Comparison of ENCODE assay signal across 25 cellular contexts in the genomic region with DNA sequence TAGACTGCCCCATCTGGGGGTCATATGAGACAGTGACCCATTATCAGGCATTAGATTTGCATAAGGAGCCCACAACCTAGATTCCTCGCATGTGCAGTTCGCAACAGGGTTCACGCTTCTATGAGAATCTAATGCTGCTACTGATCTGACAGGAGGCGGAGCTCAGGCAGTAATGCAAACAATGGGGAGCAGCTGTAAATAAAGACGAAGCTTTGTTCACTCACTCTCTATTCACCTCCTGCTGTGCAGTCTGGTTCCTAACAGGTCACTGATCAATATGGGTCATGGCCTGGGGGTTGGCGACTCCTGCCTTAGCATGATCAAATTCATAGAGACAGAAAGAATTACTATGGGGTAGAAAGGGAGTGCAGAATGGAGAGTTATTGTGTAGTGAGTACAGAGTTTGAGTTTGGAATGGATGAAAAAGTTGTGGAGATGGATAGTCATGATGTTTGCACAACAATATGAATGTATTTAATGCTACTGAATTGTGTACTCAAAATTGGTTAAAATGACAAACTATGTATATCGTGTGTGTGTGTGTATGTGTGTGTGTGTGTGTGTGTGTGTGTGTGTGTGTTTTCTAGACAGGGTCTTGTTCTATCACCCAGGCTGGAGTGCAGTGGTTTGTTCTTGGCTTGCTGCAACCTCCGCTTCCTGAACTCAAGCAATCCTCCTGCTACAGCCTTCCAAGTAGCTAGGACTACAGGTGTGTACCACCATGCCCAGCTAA. TPM values are rescaled to one million over a fixed set of nuclear protein-coding genes. Genes with fewer than 3 reads are reported as not detected.
DNase-seq lines count a peak whose midpoint lies in the region; ATAC-seq, FAIRE-seq and TF ChIP-seq lines count a peak whose summit lies in the region.
"Had no signal": no experiment of that assay in that cellular context is flagged by ENCODE, and none has a peak within 500 bp of the region (broad histone marks: within the 10 kb centered on the region; RNA-seq: fewer than 3 reads in every experiment).

No MANE protein-coding gene starts in this region.

- RAD21 ChIA-PET in GM12878 (lab: Charles Lee; ENCODE audit: unreplicated experiment): no interaction called here

- SMC1A ChIA-PET in GM12878 (lab: Charles Lee; ENCODE audit: uncharacterized antibody, unreplicated experiment): no interaction called here

- no peak overlapping the region for H2AFZ ChIP-seq in GM12878 (ENCODE audit: control insufficient read depth, low read depth, low read length)

- no peaks in the 10 kb centered on the region for H3K79me2 ChIP-seq in GM12878 (ENCODE audit: control insufficient read depth, insufficient read depth, low read length)

- no peaks in the 10 kb centered on the region for H3K9me3 ChIP-seq in GM12878 (replicated peaks; ENCODE audit: control insufficient read depth, insufficient read depth, low read length)
- H3K9me3 ChIP-seq: BLaER1 treated with 17β-estradiol and CSF1 and Interleukin-3, amounts not matched to agents 10 nM and 100 nM; Peyer's patch; thyroid gland had no signal

- 0 out of 2 replicates have a peak overlapping the region, but pooled peaks have one; percentile 13 for H3K4me2 ChIP-seq in GM12878 (ENCODE audit: control insufficient read depth, insufficient read depth)
- H3K4me2 ChIP-seq: BLaER1 treated with 17β-estradiol and CSF1 and Interleukin-3, amounts not matched to agents 10 nM and 100 nM had no signal

- intact Hi-C loops in GM12878 (cut with micrococcal nuclease; ENCODE audit: unreplicated experiment): no loop called here

- no peaks in the 10 kb centered on the region for H4K20me1 ChIP-seq in GM12878 (ENCODE audit: control insufficient read depth, insufficient read depth)
- H4K20me1 ChIP-seq: BLaER1 treated with 17β-estradiol and CSF1 and Interleukin-3, amounts not matched to agents 10 nM and 100 nM had no signal

- H3K36me3 Mint-ChIP-seq in progenitor cell of endocrine pancreas (ENCODE audit: insufficient read depth) (peaks cover 1% of the 10 kb centered on the region), chondrocyte (ENCODE audit: low read depth) (no peaks in the 10 kb centered on the region)
- H3K36me3 Mint-ChIP-seq: natural killer cell had no signal

- in situ Hi-C loops in GM12878 (cut with MboI): no loop called here

- 53% methylated on average over 8 of the region's 8 CpGs for WGBS in GM12878 (ENCODE audit: insufficient coverage, insufficient replicate concordance, low lambda C conversion rate, missing lambda C conversion rate)

- TF ChIP-seq EP300 in GM12878 (IDR thresholded peaks at IDR 0.05; ENCODE audit: borderline replicate concordance in 1 of 2, control insufficient read depth in 1 of 2, low read depth in 2 of 2, low read length in 2 of 2): no peak

- ATAC-seq in GM12878 (no peak), GM21717 (IDR thresholded peaks at IDR 0.05; ENCODE audit: unreplicated experiment) (no peak)
- ATAC-seq: activated naive CD8-positive, alpha-beta T cell treated with anti-CD3 and anti-CD28 coated beads, Interleukin-2, amount 50 U/mL, for 24 hours; heart right ventricle; natural killer cell had no signal

- H3K4me1 ChIP-seq in GM12878 (ENCODE audit: control insufficient read depth, insufficient read depth, low read length): peaks cover 9% of the 10 kb centered on the region
- H3K4me1 ChIP-seq: heart right ventricle, Peyer's patch, SJSA1, thyroid gland had no signal

- no peaks in the 10 kb centered on the region for H3K36me3 ChIP-seq in GM12878 (ENCODE audit: control insufficient read depth in 2 of 2, insufficient read depth in 2 of 2, low read length in 1 of 2)
- H3K36me3 ChIP-seq: heart right ventricle, Peyer's patch, SJSA1, thyroid gland had no signal

- CTCF ChIA-PET in GM12878 (lab: Yijun Ruan, JAX): interaction anchor here (1.2 kb wide), 1 partner anchor 12 kb away, joined by 3 read pairs; no protein-coding TSS in a partner anchor

- H3K9me3 Mint-ChIP-seq in progenitor cell of endocrine pancreas (ENCODE audit: low read depth) (no peaks in the 10 kb centered on the region), chondrocyte (ENCODE audit: low read depth) (no peaks in the 10 kb centered on the region)
- H3K9me3 Mint-ChIP-seq: activated naive CD8-positive, alpha-beta T cell treated with anti-CD3 and anti-CD28 coated beads, Interleukin-2, amount 50 U/mL, for 24 hours; natural killer cell; T-helper 1 cell treated with Interleukin-12 subunit alpha and Interleukin-12 subunit beta and Interleukin-4 antibody, amounts not matched to agents 30 μg/mL and 1 μg/mL, for 36 hours had no signal

- H3K9ac ChIP-seq in GM12878 (ENCODE audit: control insufficient read depth, insufficient read depth, low read length): no peak overlapping the region
- H3K9ac ChIP-seq: BLaER1 treated with 17β-estradiol and CSF1 and Interleukin-3, amounts not matched to agents 10 nM and 100 nM had no signal

- no peaks in the 10 kb centered on the region for H3K27me3 ChIP-seq in GM12878 (replicated peaks in 1 of 2; ENCODE audit: control insufficient read depth in 2 of 2, insufficient read depth in 2 of 2, low read length in 1 of 2)
- H3K27me3 ChIP-seq: BLaER1 treated with 17β-estradiol and CSF1 and Interleukin-3, amounts not matched to agents 10 nM and 100 nM; Peyer's patch; SJSA1; thyroid gland had no signal

- H3K4me3 ChIP-seq in GM12878: no peak overlapping the region
- H3K4me3 ChIP-seq: BLaER1 treated with 17β-estradiol and CSF1 and Interleukin-3, amounts not matched to agents 10 nM and 100 nM; heart right ventricle; Peyer's patch; SJSA1; thyroid gland had no signal

- peak overlapping the region; percentile 71 for H3K27ac Mint-ChIP-seq in progenitor cell of endocrine pancreas
- no peak overlapping the region for H3K27ac Mint-ChIP-seq in chondrocyte (ENCODE audit: unreplicated experiment)
- H3K27ac Mint-ChIP-seq: activated naive CD8-positive, alpha-beta T cell treated with anti-CD3 and anti-CD28 coated beads, Interleukin-2, amount 50 U/mL, for 24 hours; natural killer cell; T-helper 1 cell treated with Interleukin-12 subunit alpha and Interleukin-12 subunit beta and Interleukin-4 antibody, amounts not matched to agents 30 μg/mL and 1 μg/mL, for 36 hours had no signal

- no peak overlapping the region for H3K27ac ChIP-seq in GM12878 (ENCODE audit: control insufficient read depth, insufficient read depth)
- H3K27ac ChIP-seq: BLaER1 treated with 17β-estradiol and CSF1 and Interleukin-3, amounts not matched to agents 10 nM and 100 nM; heart right ventricle; Peyer's patch; SJSA1; thyroid gland had no signal

- peaks cover 6% of the 10 kb centered on the region for H3K27me3 Mint-ChIP-seq in progenitor cell of endocrine pancreas
- H3K27me3 Mint-ChIP-seq in chondrocyte (ENCODE audit: low read depth): no peaks in the 10 kb centered on the region

- DNase-seq in NCI-H82 (lab: John Stamatoyannopoulos, UW) (peak; percentile 11), NCI-H82 treated with DMSO at 0.1 percent for 48 hours (lab: John Stamatoyannopoulos, UW; ENCODE audit: unreplicated experiment) (no peak), NCI-H146 treated with DMSO at 0.1 percent for 48 hours (lab: John Stamatoyannopoulos, UW; ENCODE audit: unreplicated experiment) (peak; percentile 87), GM12878 (ENCODE audit: low read depth, low spot score) (no peak), progenitor cell of endocrine pancreas (ENCODE audit: low spot score, unreplicated experiment) (peak; percentile 21), NCI-H187 (lab: John Stamatoyannopoulos, UW) (no peak), chondrocyte (ENCODE audit: low spot score) (no peak)
- DNase-seq: ACHN; activated CD4-positive, alpha-beta T cell treated with anti-CD3 and anti-CD28 coated beads for 48 hours; activated naive CD8-positive, alpha-beta T cell treated with anti-CD3 and anti-CD28 coated beads, Interleukin-2, amount 50 U/mL, for 24 hours; GF-D8; HCEC 1CT; heart right ventricle; natural killer cell; NCI-H1105 treated with DMSO at 0.1 percent for 48 hours; Peyer's patch; posterior cingulate gyrus; small intestine; stimulated activated naive CD4-positive, alpha-beta T cell; thyroid gland had no signal

- H3K4me3 Mint-ChIP-seq in progenitor cell of endocrine pancreas (ENCODE audit: low read depth): peak overlapping the region; percentile 4
- H3K4me3 Mint-ChIP-seq in chondrocyte (ENCODE audit: unreplicated experiment): no peak overlapping the region
- H3K4me3 Mint-ChIP-seq: activated naive CD8-positive, alpha-beta T cell treated with anti-CD3 and anti-CD28 coated beads, Interleukin-2, amount 50 U/mL, for 24 hours; natural killer cell; T-helper 1 cell treated with Interleukin-12 subunit alpha and Interleukin-12 subunit beta and Interleukin-4 antibody, amounts not matched to agents 30 μg/mL and 1 μg/mL, for 36 hours had no signal

- no TSS peak for BruUV-seq in GM12878 (replicated peaks; lab: Mats Ljungman, UMichigan)

- TF ChIP-seq POLR2A in GM12878 (IDR thresholded peaks at IDR 0.05; ENCODE audit: low read depth, low read length): no peak

- H3K4me1 Mint-ChIP-seq in progenitor cell of endocrine pancreas (ENCODE audit: low read depth) (peaks cover 13% of the 10 kb centered on the region), chondrocyte (ENCODE audit: low read depth) (no peaks in the 10 kb centered on the region)

- POLR2A ChIA-PET in GM12878 (lab: Charles Lee): interaction anchor here (0.7 kb wide), 1 partner anchor 66 kb away, joined by 3 read pairs; no protein-coding TSS in a partner anchor

- TF ChIP-seq CTCF in GM12878 (IDR thresholded peaks at IDR 0.05 in 2 of 3, conservative IDR thresholded peaks at IDR 0.05 in 1 of 3; ENCODE audit: control insufficient read depth in 2 of 3, extremely low read depth in 1 of 3, insufficient read depth in 1 of 3, low read depth in 3 of 3, low read length in 3 of 3) (no peak), progenitor cell of endocrine pancreas (IDR thresholded peaks at IDR 0.05; ENCODE audit: unreplicated experiment) (no peak), chondrocyte (IDR thresholded peaks at IDR 0.05) (no peak)

- TF ChIP-seq RAD21 in GM12878 (IDR thresholded peaks at IDR 0.05; ENCODE audit: insufficient read depth, low read depth, low read length): no peak

- FAIRE-seq in GM12878 (lab: Jason Lieb, UNC): no peak
- FAIRE-seq: HTR-8/SVneo, small intestine had no signal

RNA-seq across cellular contexts. Expression of gene BTF3L4, which starts 42.2 kb away (rescaled TPM):
- total RNA-seq in GM12878 (2013; cell fraction: nucleolus; rRNA removed): 103 TPM in 2 replicates
- total RNA-seq in GM12878 (2014; rRNA removed): 25.0 and 37.9 TPM in 2 replicates
- 55.3 and 58.2 TPM in 2 replicates for total RNA-seq in GM12878 (2014; rRNA removed; fragmentation: Illumina TruSeq; extraction: Trizol)
- total RNA-seq in GM12878 (2021): 36.3 and 36.6 TPM in 2 replicates
- 36.8 TPM for polyA plus RNA-seq in GM12878 (2011; ENCODE audit: low read depth)
- polyA plus RNA-seq in GM12878 (2011; rRNA removed): 73.6 and 119 TPM in 2 replicates
- polyA plus RNA-seq in GM12878 (2011; cell fraction: cytosol; rRNA removed): 21.0 and 28.0 TPM in 2 replicates
- polyA plus RNA-seq in GM12878 (2011; cell fraction: nucleus; rRNA removed): 20.1 and 22.8 TPM in 2 replicates
- 35.9 and 38.4 TPM in 2 replicates for polyA plus RNA-seq in GM12878 (2012)
- 76.3 and 91.5 TPM in 2 replicates for polyA plus RNA-seq in GM12878 (2014; fragmentation: Illumina TruSeq; extraction: Trizol)
- 10 to 100 TPM; 61.1 to 72.7 TPM for polyA plus RNA-seq in GM12878 (2014; fragmentation: Nextera tagmentation; extraction: Ambion mirVana)
- polyA plus RNA-seq in GM12878 (2014; rRNA removed): 39.9 and 48.8 TPM in 2 replicates
- polyA plus RNA-seq in GM12878 (2016; fragmentation: Nextera tagmentation; extraction: Ambion mirVana): 10 to 100 TPM; 72.4 to 76.9 TPM
- 29.7 and 35.6 TPM in 2 replicates for polyA minus RNA-seq in GM12878 (2011; rRNA and poly(A)+ RNA removed)
- 16.8 and 21.6 TPM in 2 replicates for polyA minus RNA-seq in GM12878 (2011; cell fraction: cytosol; rRNA and poly(A)+ RNA removed)
- 13.4 and 22.8 TPM in 2 replicates for polyA minus RNA-seq in GM12878 (2011; cell fraction: nucleus; rRNA and poly(A)+ RNA removed)
- 93.1 and 100 TPM in 2 replicates for total RNA-seq in progenitor cell of endocrine pancreas
- total RNA-seq in chondrocyte: 51.1 to 59.2 TPM (median 54.5 TPM) in 3 replicates

RNA-seq across cellular contexts. Expression of gene TXNDC12, which starts 43.3 kb away (rescaled TPM):
- 35.1 and 38.2 TPM in 2 replicates for total RNA-seq in GM12878 (2013; cell fraction: nucleolus; rRNA removed)
- 18.2 and 20.3 TPM in 2 replicates for total RNA-seq in GM12878 (2014; rRNA removed)
- total RNA-seq in GM12878 (2014; rRNA removed; fragmentation: Illumina TruSeq; extraction: Trizol): 12.5 and 14.6 TPM in 2 replicates
- total RNA-seq in GM12878 (2021): 27.4 and 29.8 TPM in 2 replicates
- polyA plus RNA-seq in GM12878 (2011; ENCODE audit: low read depth): 9.1 TPM
- polyA plus RNA-seq in GM12878 (2011; rRNA removed): 29.9 and 35.5 TPM in 2 replicates
- polyA plus RNA-seq in GM12878 (2011; cell fraction: cytosol; rRNA removed): 21.4 and 21.9 TPM in 2 replicates
- polyA plus RNA-seq in GM12878 (2011; cell fraction: nucleus; rRNA removed): 15.3 and 19.4 TPM in 2 replicates
- polyA plus RNA-seq in GM12878 (2012): 20.9 and 23.0 TPM in 2 replicates
- polyA plus RNA-seq in GM12878 (2014; fragmentation: Illumina TruSeq; extraction: Trizol): 13.2 and 14.2 TPM in 2 replicates
- polyA plus RNA-seq in GM12878 (2014; fragmentation: Nextera tagmentation; extraction: Ambion mirVana): 10 to 100 TPM in 1 of 2 experiments, 1 to 10 TPM in 1; 6.7 to 16.6 TPM
- 15.6 and 17.2 TPM in 2 replicates for polyA plus RNA-seq in GM12878 (2014; rRNA removed)
- 10 to 100 TPM; 40.3 to 41.7 TPM for polyA plus RNA-seq in GM12878 (2016; fragmentation: Nextera tagmentation; extraction: Ambion mirVana)
- polyA minus RNA-seq in GM12878 (2011; rRNA and poly(A)+ RNA removed): 10.2 and 17.3 TPM in 2 replicates
- 20.3 and 30.9 TPM in 2 replicates for polyA minus RNA-seq in GM12878 (2011; cell fraction: cytosol; rRNA and poly(A)+ RNA removed)
- 9.9 and 12.4 TPM in 2 replicates for polyA minus RNA-seq in GM12878 (2011; cell fraction: nucleus; rRNA and poly(A)+ RNA removed)
- total RNA-seq in progenitor cell of endocrine pancreas: 70.1 and 83.6 TPM in 2 replicates
- total RNA-seq in chondrocyte: 47.5 to 55.0 TPM (median 54.8 TPM) in 3 replicates

RNA-seq across cellular contexts. Expression of gene ZFYVE9, which starts 43.6 kb away (rescaled TPM):
- 25.1 and 30.9 TPM in 2 replicates for total RNA-seq in GM12878 (2013; cell fraction: nucleolus; rRNA removed)
- 5.1 and 5.3 TPM in 2 replicates for total RNA-seq in GM12878 (2014; rRNA removed)
- total RNA-seq in GM12878 (2014; rRNA removed; fragmentation: Illumina TruSeq; extraction: Trizol): 6.8 and 6.9 TPM in 2 replicates
- 4.5 and 5.1 TPM in 2 replicates for total RNA-seq in GM12878 (2021)
- 1.2 TPM for polyA plus RNA-seq in GM12878 (2011; ENCODE audit: low read depth)
- polyA plus RNA-seq in GM12878 (2011; rRNA removed): 0.41 and 0.42 TPM in 2 replicates
- polyA plus RNA-seq in GM12878 (2011; cell fraction: cytosol; rRNA removed): 0.18 and 0.19 TPM in 2 replicates
- polyA plus RNA-seq in GM12878 (2011; cell fraction: nucleus; rRNA removed): 0.18 and 0.32 TPM in 2 replicates
- 1.7 and 2.1 TPM in 2 replicates for polyA plus RNA-seq in GM12878 (2012)
- polyA plus RNA-seq in GM12878 (2014; fragmentation: Illumina TruSeq; extraction: Trizol): 4.7 and 6.5 TPM in 2 replicates
- polyA plus RNA-seq in GM12878 (2014; fragmentation: Nextera tagmentation; extraction: Ambion mirVana): under 1 TPM; 0.26 to 0.47 TPM
- polyA plus RNA-seq in GM12878 (2014; rRNA removed): 2.5 and 2.6 TPM in 2 replicates
- polyA plus RNA-seq in GM12878 (2016; fragmentation: Nextera tagmentation; extraction: Ambion mirVana): 1 to 10 TPM; 1.2 to 1.9 TPM
- 0.62 and 1.8 TPM in 2 replicates for polyA minus RNA-seq in GM12878 (2011; rRNA and poly(A)+ RNA removed)
- polyA minus RNA-seq in GM12878 (2011; cell fraction: cytosol; rRNA and poly(A)+ RNA removed): 0.40 and 0.62 TPM in 2 replicates
- 0.60 and 1.1 TPM in 2 replicates for polyA minus RNA-seq in GM12878 (2011; cell fraction: nucleus; rRNA and poly(A)+ RNA removed)
- total RNA-seq in progenitor cell of endocrine pancreas: 40.0 and 40.3 TPM in 2 replicates
- 20.7 to 21.6 TPM (median 20.9 TPM) in 3 replicates for total RNA-seq in chondrocyte

Comparison
In these comparisons a context has a peak if more than half of its experiments do, and no peak if none do; other contexts are left out.
1. DNase-seq: peak in NCI-H82 (single experiment), NCI-H146 treated with DMSO at 0.1 percent for 48 hours (single experiment) and progenitor cell of endocrine pancreas (single experiment); none in NCI-H82 treated with DMSO at 0.1 percent for 48 hours (single experiment), GM12878 (single experiment), NCI-H187 (0 of 2) and chondrocyte (single experiment).